8 cellular contexts compared by ENCODE assay signal in genomic region chr12:30694971-30695326, GRCh38. TPM values are rescaled to one million over a fixed set of nuclear protein-coding genes. Genes with fewer than 3 reads are reported as not detected.
DNase-seq lines count a peak whose midpoint lies in the region; ATAC-seq, FAIRE-seq and TF ChIP-seq lines count a peak whose summit lies in the region.

No MANE protein-coding gene starts in this region.

- WGBS in A549 (ENCODE audit: missing lambda C conversion rate), result 1% methylated on average over 10 of the region's 10 CpGs

- peak overlapping the region; percentile 87 to 96 for H3K27ac ChIP-seq in A549
- H3K27ac ChIP-seq in PC-9, result peak overlapping the region; percentile 15

- H3K4me1 ChIP-seq in A549 (peaks cover 28% of the 10 kb centered on the region; the same call in 2 of the 3 replicates), PC-9 (replicated peaks; ENCODE audit: insufficient read depth) (peaks cover 19% of the 10 kb centered on the region)

- CTCF ChIA-PET in A549 (lab: Yijun Ruan, JAX) (interaction anchor here (0.8 to 2.7 kb wide), 11 partner anchors 10 to 239 kb away, joined by 3 to 11 read pairs (median 6); partner anchors contain the start of gene CAPRIN2), PC-9 (lab: Charles Lee) (interaction anchor here (1.0 kb wide), 1 partner anchor 60 kb away, joined by 4 read pairs; the partner anchor contains the start of gene CAPRIN2)

- H3K4me3 Mint-ChIP-seq in stimulated activated memory B cell treated with anti-CD40 and anti-IgM and Interleukin-4, amounts not matched to agents 10 μg/mL and 1 μg/mL and 100 μg/mL, for 72 hours, result peak overlapping the region; percentile 95

- H3K36me3 Mint-ChIP-seq in stimulated activated memory B cell treated with anti-CD40 and anti-IgM and Interleukin-4, amounts not matched to agents 10 μg/mL and 1 μg/mL and 100 μg/mL, for 72 hours, result no peaks in the 10 kb centered on the region

- H3K9me2 ChIP-seq in PC-9 (ENCODE audit: insufficient read depth), result no peaks in the 10 kb centered on the region

- no peak for TF ChIP-seq POLR2A in A549 (IDR thresholded peaks at IDR 0.05; ENCODE audit: low read length)

- peaks cover 43% of the 10 kb centered on the region for H3K4me1 Mint-ChIP-seq in stimulated activated memory B cell treated with anti-CD40 and anti-IgM and Interleukin-4, amounts not matched to agents 10 μg/mL and 1 μg/mL and 100 μg/mL, for 72 hours

- FAIRE-seq in A549 (lab: Jason Lieb, UNC), result no peak

- no TSS peak for BruUV-seq in PC-9 (replicated peaks; lab: Mats Ljungman, UMichigan)

- no peaks in the 10 kb centered on the region for H3F3A ChIP-seq in PC-9 (ENCODE audit: insufficient read depth, low read depth)

- peak overlapping the region; percentile 88 for H2AFZ ChIP-seq in PC-9

- H3K9me3 Mint-ChIP-seq in stimulated activated memory B cell treated with anti-CD40 and anti-IgM and Interleukin-4, amounts not matched to agents 10 μg/mL and 1 μg/mL and 100 μg/mL, for 72 hours, result no peaks in the 10 kb centered on the region

- TF ChIP-seq CTCF in A549 (IDR thresholded peaks at IDR 0.05) (no peak), PC-9 (conservative IDR thresholded peaks at IDR 0.05) (no peak)

- peak overlapping the region; percentile 96 for H3K27ac Mint-ChIP-seq in stimulated activated memory B cell treated with anti-CD40 and anti-IgM and Interleukin-4, amounts not matched to agents 10 μg/mL and 1 μg/mL and 100 μg/mL, for 72 hours

- TF ChIP-seq EP300 in A549 (IDR thresholded peaks at IDR 0.05), result no peak

- peaks cover 53% of the 10 kb centered on the region for H3K79me2 ChIP-seq in PC-9 (ENCODE audit: low read depth)

- H3K9me3 ChIP-seq in A549 (no peaks in the 10 kb centered on the region), PC-9 (ENCODE audit: insufficient read depth, low read depth) (no peaks in the 10 kb centered on the region; the same call in 1 of the 2 replicates)

- ATAC-seq in A549 (peak; percentile 70 to 82), HG03095 (IDR thresholded peaks at IDR 0.05; ENCODE audit: unreplicated experiment) (peak; percentile 26)
- no peak for ATAC-seq in stimulated activated memory B cell treated with anti-CD40 and anti-IgM and Interleukin-4, amounts not matched to agents 10 μg/mL and 1 μg/mL and 100 μg/mL, for 72 hours

- no peak for TF ChIP-seq RAD21 in A549 (conservative IDR thresholded peaks at IDR 0.05 in 1 of 2, IDR thresholded peaks at IDR 0.05 in 1 of 2)

- H3K36me3 ChIP-seq in PC-9 (ENCODE audit: low read depth), result no peaks in the 10 kb centered on the region

- no peaks in the 10 kb centered on the region for H3K27me3 Mint-ChIP-seq in stimulated activated memory B cell treated with anti-CD40 and anti-IgM and Interleukin-4, amounts not matched to agents 10 μg/mL and 1 μg/mL and 100 μg/mL, for 72 hours

- H3K4me3 ChIP-seq in A549 (peak overlapping the region; percentile 87), PC-9 (peak overlapping the region; percentile 95)

- no peaks in the 10 kb centered on the region for H3K27me3 ChIP-seq in PC-9 (ENCODE audit: insufficient read depth, low read depth)

- DNase-seq in A549 (ENCODE audit: low read depth in 1 of 2, low spot score in 1 of 2) (peak; percentile 53 to 57), G401 (ENCODE audit: low spot score) (peak; percentile 80), PC-9 (peak; percentile 55 to 56), cerebellar cortex (ENCODE audit: low spot score) (peak; percentile 78), kidney tubule cell (ENCODE audit: low spot score) (peak; percentile 56), SKM-1 (lab: John Stamatoyannopoulos, UW; ENCODE audit: unreplicated experiment) (no peak)

- H4K20me1 ChIP-seq in PC-9 (ENCODE audit: insufficient read depth), result no peaks in the 10 kb centered on the region; the same call in 1 of the 2 replicates

- in situ Hi-C loops in G401 (cut with HindIII; ENCODE audit: low sequenced_read_pairs), result no loop called here

- POLR2A ChIA-PET in A549 (lab: Yijun Ruan, JAX), result interaction anchor here (1.2 kb wide), 1 partner anchor 11 kb away, joined by 3 read pairs; no protein-coding TSS in a partner anchor
- POLR2A ChIA-PET in PC-9 (lab: Charles Lee; ENCODE audit: unreplicated experiment), result interaction anchor here (0.5 kb wide), 1 partner anchor 34 kb away, joined by 4 read pairs; no protein-coding TSS in a partner anchor

- intact Hi-C loops in PC-9 (cut with micrococcal nuclease; ENCODE audit: unreplicated experiment), result loop anchor here (1.0 kb wide), 2 partner anchors 59 to 101 kb away; partner anchors contain the start of gene CAPRIN2

- H3K4me2 ChIP-seq in A549, result peak overlapping the region; percentile 79
- peak overlapping the region; percentile 81 for H3K4me2 ChIP-seq in PC-9

TF ChIP-seq in A549, 52 proteins besides CTCF, POLR2A, EP300 and RAD21:
- TF ChIP-seq BHLHE40 (IDR thresholded peaks at IDR 0.05; ENCODE audit: low read depth, low read length) (no peak), NPAS2 (CRISPR knock-in tag; IDR thresholded peaks at IDR 0.05; ENCODE audit: borderline replicate concordance) (no peak), FOSL2 (IDR thresholded peaks at IDR 0.05) (no peak), FOSL2 (CRISPR knock-in tag; IDR thresholded peaks at IDR 0.05) (no peak), EHMT2 (IDR thresholded peaks at IDR 0.05; ENCODE audit: low read depth) (no peak), HOXB13 (CRISPR knock-in tag; IDR thresholded peaks at IDR 0.05; ENCODE audit: low read depth) (no peak)
- TF ChIP-seq, protein P1, sequence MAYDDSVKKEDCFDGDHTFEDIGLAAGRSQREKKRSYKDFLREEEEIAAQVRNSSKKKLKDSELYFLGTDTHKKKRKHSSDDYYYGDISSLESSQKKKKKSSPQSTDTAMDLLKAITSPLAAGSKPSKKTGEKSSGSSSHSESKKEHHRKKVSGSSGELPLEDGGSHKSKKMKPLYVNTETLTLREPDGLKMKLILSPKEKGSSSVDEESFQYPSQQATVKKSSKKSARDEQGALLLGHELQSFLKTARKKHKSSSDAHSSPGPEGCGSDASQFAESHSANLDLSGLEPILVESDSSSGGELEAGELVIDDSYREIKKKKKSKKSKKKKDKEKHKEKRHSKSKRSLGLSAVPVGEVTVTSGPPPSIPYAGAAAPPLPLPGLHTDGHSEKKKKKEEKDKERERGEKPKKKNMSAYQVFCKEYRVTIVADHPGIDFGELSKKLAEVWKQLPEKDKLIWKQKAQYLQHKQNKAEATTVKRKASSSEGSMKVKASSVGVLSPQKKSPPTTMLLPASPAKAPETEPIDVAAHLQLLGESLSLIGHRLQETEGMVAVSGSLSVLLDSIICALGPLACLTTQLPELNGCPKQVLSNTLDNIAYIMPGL (CRISPR knock-in tag; IDR thresholded peaks at IDR 0.05; ENCODE audit: borderline replicate concordance), result no peak
- TF ChIP-seq, protein P2, sequence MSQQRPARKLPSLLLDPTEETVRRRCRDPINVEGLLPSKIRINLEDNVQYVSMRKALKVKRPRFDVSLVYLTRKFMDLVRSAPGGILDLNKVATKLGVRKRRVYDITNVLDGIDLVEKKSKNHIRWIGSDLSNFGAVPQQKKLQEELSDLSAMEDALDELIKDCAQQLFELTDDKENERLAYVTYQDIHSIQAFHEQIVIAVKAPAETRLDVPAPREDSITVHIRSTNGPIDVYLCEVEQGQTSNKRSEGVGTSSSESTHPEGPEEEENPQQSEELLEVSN (IDR thresholded peaks at IDR 0.05; ENCODE audit: borderline replicate concordance, low read depth), result no peak

RNA-seq across cellular contexts. Expression of gene IPO8, which starts 0.7 kb away (rescaled TPM):
- 23.1 and 41.6 TPM in 2 replicates for polyA plus RNA-seq in A549 (2011; rRNA removed)
- polyA plus RNA-seq in A549 (2012; cell fraction: cytosol; rRNA removed), result 5.3 and 6.4 TPM in 2 replicates
- 4.0 and 10.8 TPM in 2 replicates for polyA plus RNA-seq in A549 (2012; cell fraction: nucleus; rRNA removed)
- 31.8 to 34.3 TPM (median 32.7 TPM) in 3 replicates for polyA plus RNA-seq in A549 (2017; fragmentation: RNase III; extraction: RNeasy Plus Mini Kit Qiagen cat#74134 plus additional on column Dnase treatment)
- 36.2 and 57.4 TPM in 2 replicates for polyA minus RNA-seq in A549 (2011; rRNA and poly(A)+ RNA removed)
- total RNA-seq in G401 (2014; rRNA removed; shearing (Covaris generic)), result 32.3 and 35.7 TPM in 2 replicates
- total RNA-seq in PC-9 (2021), result 64.5 and 75.0 TPM in 2 replicates

RNA-seq across cellular contexts. Expression of gene CAPRIN2, which starts 59.8 kb away (rescaled TPM):
- polyA plus RNA-seq in A549 (2011; rRNA removed) (26.2 and 31.6 TPM in 2 replicates), A549 (2017; fragmentation: RNase III; extraction: RNeasy Plus Mini Kit Qiagen cat#74134 plus additional on column Dnase treatment) (23.1 to 25.0 TPM (median 24.2 TPM) in 3 replicates)
- 8.2 and 8.9 TPM in 2 replicates for polyA plus RNA-seq in A549 (2012; cell fraction: cytosol; rRNA removed)
- 17.7 and 32.2 TPM in 2 replicates for polyA plus RNA-seq in A549 (2012; cell fraction: nucleus; rRNA removed)
- 12.0 and 14.0 TPM in 2 replicates for polyA minus RNA-seq in A549 (2011; rRNA and poly(A)+ RNA removed)
- total RNA-seq in G401 (2014; rRNA removed; shearing (Covaris generic)), result 13.5 and 18.0 TPM in 2 replicates
- total RNA-seq in PC-9 (2021), result 27.4 and 29.5 TPM in 2 replicates
